9 cellular contexts compared by ENCODE assay signal in the genomic region with DNA sequence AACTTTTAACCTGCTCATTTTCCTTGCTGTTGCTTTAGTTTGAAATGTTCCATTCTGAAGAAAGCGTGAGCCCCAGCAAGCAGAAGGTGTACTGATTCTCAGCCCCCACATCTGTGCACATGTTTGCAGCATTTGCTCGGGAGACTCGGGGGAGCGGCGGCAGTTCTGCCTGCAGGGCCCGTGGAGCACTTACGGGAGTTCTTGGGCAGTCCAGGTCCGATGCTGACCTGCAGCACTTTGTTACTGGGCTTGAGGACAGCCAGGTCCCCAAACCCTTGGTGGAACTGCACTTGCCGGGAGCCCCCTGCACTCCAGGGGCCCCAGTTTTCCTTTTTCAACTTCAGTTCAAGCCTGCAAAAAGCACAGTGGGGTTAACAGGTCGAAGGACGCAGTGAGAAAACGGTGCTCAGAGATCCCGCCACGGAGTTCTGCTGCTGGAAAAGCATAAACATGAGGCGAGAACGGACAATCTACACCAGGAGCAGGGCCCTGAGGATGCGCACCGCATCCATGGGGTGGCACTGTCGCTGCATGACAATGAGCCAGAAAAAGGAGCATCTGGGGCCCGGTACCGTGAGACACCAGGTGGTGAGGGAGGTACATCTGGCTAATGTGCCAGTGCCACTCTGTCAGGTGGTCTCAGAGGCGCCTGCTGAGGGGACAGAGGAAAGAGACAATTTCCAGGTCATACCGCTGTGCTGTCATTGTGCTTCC. TPM values are rescaled to one million over a fixed set of nuclear protein-coding genes. Genes with fewer than 3 reads are reported as not detected.
DNase-seq lines count a peak whose midpoint lies in the region; ATAC-seq and TF ChIP-seq lines count a peak whose summit lies in the region.
"Had no signal": no experiment of that assay in that cellular context is flagged by ENCODE, and none has a peak within 500 bp of the region (broad histone marks: within the 10 kb centered on the region; RNA-seq: fewer than 3 reads in every experiment).

No MANE protein-coding gene starts in this region.

- no peaks in the 10 kb centered on the region for H3K27me3 Mint-ChIP-seq in neural crest cell (ENCODE audit: low read depth)

- no peaks in the 10 kb centered on the region for H3K9me3 Mint-ChIP-seq in neural crest cell

- no peak for ATAC-seq in HG03095 (IDR thresholded peaks at IDR 0.05; ENCODE audit: unreplicated experiment)

- in situ Hi-C loops in astrocyte of the spinal cord (cut with HindIII; ENCODE audit: low sequenced_read_pairs): no loop called here

- peak; percentile 64 for TF ChIP-seq CTCF in astrocyte of the spinal cord (IDR thresholded peaks at IDR 0.05; ENCODE audit: low read depth, low read length)
- TF ChIP-seq CTCF in neural crest cell (conservative IDR thresholded peaks at IDR 0.05): peak; percentile 59

- H3K4me1 Mint-ChIP-seq in neural crest cell: no peaks in the 10 kb centered on the region

- DNase-seq in NCI-H1436 (lab: John Stamatoyannopoulos, UW) (peak; percentile 47), NCI-H1436 treated with DMSO at 0.1 percent for 48 hours (lab: John Stamatoyannopoulos, UW) (no peak), NCI-H2171 treated with DMSO at 0.1 percent for 48 hours (lab: John Stamatoyannopoulos, UW) (peak; percentile 93), astrocyte of the spinal cord (ENCODE audit: low read depth, low spot score) (no peak), neural crest cell (ENCODE audit: low read depth, low spot score) (peak; percentile 8), dedifferentiated amniotic fluid mesenchymal stem cell (ENCODE audit: extremely low spot score) (no peak), NCI-H1930 (lab: John Stamatoyannopoulos, UW) (no peak)

- peaks cover 4% of the 10 kb centered on the region for H3K36me3 Mint-ChIP-seq in neural crest cell (ENCODE audit: low read depth)

- H3K27ac Mint-ChIP-seq in neural crest cell (ENCODE audit: unreplicated experiment): no peak overlapping the region

- H3K4me3 ChIP-seq in astrocyte of the spinal cord (ENCODE audit: low read depth, low read length): no peak overlapping the region
- H3K4me3 ChIP-seq: BLaER1 treated with 17β-estradiol and CSF1 and Interleukin-3, amounts not matched to agents 10 nM and 100 nM had no signal

- H3K4me3 Mint-ChIP-seq in neural crest cell: no peak overlapping the region

RNA-seq across cellular contexts. Expression of a gene that starts 45.6 kb away (rescaled TPM):
- not detected in 2 replicates for total RNA-seq in neural crest cell

RNA-seq across cellular contexts. Expression of a gene that starts 56.1 kb away (rescaled TPM):
- total RNA-seq in neural crest cell: 95.3 and 99.2 TPM in 2 replicates

Comparison
In these comparisons a context has a peak if more than half of its experiments do, and no peak if none do; other contexts are left out.
1. DNase-seq: peak in NCI-H1436 (single experiment), NCI-H2171 treated with DMSO at 0.1 percent for 48 hours (single experiment) and neural crest cell (single experiment); none in NCI-H1436 treated with DMSO at 0.1 percent for 48 hours (single experiment), astrocyte of the spinal cord (single experiment), dedifferentiated amniotic fluid mesenchymal stem cell (single experiment) and NCI-H1930 (0 of 2).